1 cellular context compared by ENCODE assay signal in genomic region chr2:219543596-219544358, GRCh38.
TF ChIP-seq lines count a peak whose summit lies in the region.

CHPF (minus strand) TSS chr2:219543809; CDS start chr2:219543538, 271 bp downstream.
TMEM198 (plus strand) TSS chr2:219544028; CDS start chr2:219544728, 700 bp downstream.

TF ChIP-seq in HepG2, 621 proteins besides CTCF, POLR2A, EP300 and RAD21 (continued from another document and continues in another):
- TF ChIP-seq IKZF5 (CRISPR knock-in tag; IDR thresholded peaks at IDR 0.05), result peak; percentile 87
- peak; percentile 91 for TF ChIP-seq TAF15 (IDR thresholded peaks at IDR 0.05; ENCODE audit: low read depth, low read length, poor library complexity, severe bottlenecking)
- TF ChIP-seq ZNF276 (CRISPR knock-in tag; IDR thresholded peaks at IDR 0.05; ENCODE audit: low read depth), result peak; percentile 29; the same call in 1 of the 2 replicates
- TF ChIP-seq ZNF230 (CRISPR knock-in tag; IDR thresholded peaks at IDR 0.05), result peak; percentile 54
- TF ChIP-seq RERE (CRISPR knock-in tag; IDR thresholded peaks at IDR 0.05; ENCODE audit: low read depth), result peak; percentile 53; the same call in 1 of the 2 replicates
- peak; percentile 76; the same call in 1 of the 2 replicates for TF ChIP-seq RFXANK (CRISPR knock-in tag; IDR thresholded peaks at IDR 0.05)
- peak; percentile 92 for TF ChIP-seq XRCC5 (optimal IDR thresholded peaks at IDR 0.05; ENCODE audit: low read length)
- TF ChIP-seq ZNF775 (CRISPR knock-in tag; IDR thresholded peaks at IDR 0.05; ENCODE audit: borderline replicate concordance), result no peak
- no peak for TF ChIP-seq HHEX (CRISPR knock-in tag; IDR thresholded peaks at IDR 0.05)
- peak; percentile 17 for TF ChIP-seq SRSF4 (IDR thresholded peaks at IDR 0.05; ENCODE audit: low read depth, low read length, poor library complexity, severe bottlenecking)
- no peak for TF ChIP-seq ZNF24 (IDR thresholded peaks at IDR 0.05)
- peak; percentile 78 for TF ChIP-seq CBFB (CRISPR knock-in tag; IDR thresholded peaks at IDR 0.05)
- TF ChIP-seq E2F2 (CRISPR knock-in tag; IDR thresholded peaks at IDR 0.05; ENCODE audit: borderline replicate concordance), result peak; percentile 89; the same call in 1 of the 2 replicates
- peak in 1 of 2 experiments; percentile 97; a peak in 2 of 4 replicates for TF ChIP-seq REST (IDR thresholded peaks at IDR 0.05; ENCODE audit: borderline replicate concordance in 1 of 2, low read depth in 1 of 2, low read length in 2 of 2)
- TF ChIP-seq TBX2 (CRISPR knock-in tag; IDR thresholded peaks at IDR 0.05; ENCODE audit: borderline replicate concordance), result peak; percentile 39; the same call in 1 of the 2 replicates
- TF ChIP-seq ZNF816 (CRISPR knock-in tag; IDR thresholded peaks at IDR 0.05; ENCODE audit: borderline replicate concordance), result no peak
- TF ChIP-seq ZFAT (CRISPR knock-in tag; conservative IDR thresholded peaks at IDR 0.05), result peak; percentile 59; the same call in 1 of the 2 replicates
- no peak for TF ChIP-seq SMARCC2 (IDR thresholded peaks at IDR 0.05)
- TF ChIP-seq ZSCAN22 (CRISPR knock-in tag; IDR thresholded peaks at IDR 0.05), result no peak
- TF ChIP-seq MBNL3 (CRISPR knock-in tag; conservative IDR thresholded peaks at IDR 0.05), result no peak
- TF ChIP-seq TERF1 (CRISPR knock-in tag; IDR thresholded peaks at IDR 0.05), result no peak
- TF ChIP-seq ZFP36 (IDR thresholded peaks at IDR 0.05; ENCODE audit: borderline replicate concordance, low read depth, low read length, partially characterized antibody), result no peak
- no peak for TF ChIP-seq PHB2 (IDR thresholded peaks at IDR 0.05; ENCODE audit: partially characterized antibody)
- TF ChIP-seq ZBTB4 (CRISPR knock-in tag; IDR thresholded peaks at IDR 0.05; ENCODE audit: borderline replicate concordance), result peak; percentile 81; the same call in 1 of the 2 replicates
- no peak; the same call in 1 of the 2 replicates for TF ChIP-seq KMT2B (CRISPR knock-in tag; IDR thresholded peaks at IDR 0.05)
- peak; percentile 93 for TF ChIP-seq ZNF367 (CRISPR knock-in tag; IDR thresholded peaks at IDR 0.05; ENCODE audit: borderline replicate concordance)
- TF ChIP-seq ZNF3 (CRISPR knock-in tag; IDR thresholded peaks at IDR 0.05), result no peak
- TF ChIP-seq PCBP2 (optimal IDR thresholded peaks at IDR 0.05; ENCODE audit: low read depth, low read length, poor library complexity, severe bottlenecking), result no peak
- no peak; the same call in none of the 2 replicates for TF ChIP-seq ZNF160 (CRISPR knock-in tag; IDR thresholded peaks at IDR 0.05)
- TF ChIP-seq IKZF1 (IDR thresholded peaks at IDR 0.05), result no peak
- TF ChIP-seq ZNF776 (CRISPR knock-in tag; IDR thresholded peaks at IDR 0.05), result peak; percentile 82; the same call in 1 of the 2 replicates
- peak; percentile 96 for TF ChIP-seq KDM4B (CRISPR knock-in tag; IDR thresholded peaks at IDR 0.05)
- no peak; the same call in 1 of the 2 replicates for TF ChIP-seq SMC3 (IDR thresholded peaks at IDR 0.05; ENCODE audit: low read length)
- no peak for TF ChIP-seq SNRNP70 (IDR thresholded peaks at IDR 0.05; ENCODE audit: low read depth, low read length)
- peak; percentile 98 for TF ChIP-seq ETV5 (CRISPR knock-in tag; IDR thresholded peaks at IDR 0.05; ENCODE audit: borderline replicate concordance)
- no peak for TF ChIP-seq NFE2L2 (IDR thresholded peaks at IDR 0.05; ENCODE audit: low read length)
- TF ChIP-seq FLYWCH1 (CRISPR knock-in tag; IDR thresholded peaks at IDR 0.05), result peak; percentile 96; the same call in 1 of the 2 replicates
- no peak for TF ChIP-seq NFE2L1 (CRISPR knock-in tag; IDR thresholded peaks at IDR 0.05; ENCODE audit: borderline replicate concordance)
- no peak for TF ChIP-seq FOXO4 (CRISPR knock-in tag; conservative IDR thresholded peaks at IDR 0.05)
- peak; percentile 81; the same call in 1 of the 2 replicates for TF ChIP-seq TBP (CRISPR knock-in tag; IDR thresholded peaks at IDR 0.05)
- TF ChIP-seq THAP7 (CRISPR knock-in tag; IDR thresholded peaks at IDR 0.05), result no peak
- peak; percentile 42; the same call in 1 of the 2 replicates for TF ChIP-seq ZNF746 (CRISPR knock-in tag; IDR thresholded peaks at IDR 0.05)
- peak; percentile 88; the same call in 1 of the 2 replicates for TF ChIP-seq STAT5B (CRISPR knock-in tag; IDR thresholded peaks at IDR 0.05)
